In genomic region chr7:2231992-2232765, GRCh38 we compare ENCODE assay signal across 8 cellular contexts. TPM values are rescaled to one million over a fixed set of nuclear protein-coding genes. Genes with fewer than 3 reads are reported as not detected.
DNase-seq lines count a peak whose midpoint lies in the region; ATAC-seq and TF ChIP-seq lines count a peak whose summit lies in the region.

No MANE protein-coding gene starts in this region.

- H3K4me1 Mint-ChIP-seq in activated B cell treated with CpG ODN at 0.5 μM for 24 hours = peaks cover 54% of the 10 kb centered on the region
- peaks cover 10% of the 10 kb centered on the region for H3K4me1 Mint-ChIP-seq in nephron

- TF ChIP-seq CTCF in activated B cell treated with CpG ODN at 0.5 μM for 24 hours (IDR thresholded peaks at IDR 0.05) = no peak
- TF ChIP-seq CTCF in nephron (IDR thresholded peaks at IDR 0.05; ENCODE audit: unreplicated experiment in 3 of 3) = no peak

- POLR2A ChIA-PET in activated B cell treated with CpG ODN at 0.5 μM for 24 hours (lab: Charles Lee) = interaction anchor here (0.6 to 2.6 kb wide), 9 partner anchors 9 to 122 kb away, joined by 3 to 15 read pairs (median 5); partner anchors contain the start of genes EIF3B, MRM2 and NUDT1

- H3K4me3 Mint-ChIP-seq in activated B cell treated with CpG ODN at 0.5 μM for 24 hours (peak overlapping the region; percentile 89), nephron (peak overlapping the region; percentile 86 to 90 (median 88))

- ATAC-seq in GM19452 (IDR thresholded peaks at IDR 0.05; ENCODE audit: unreplicated experiment) (peak; percentile 25), HG03469 (IDR thresholded peaks at IDR 0.05; ENCODE audit: unreplicated experiment) (peak; percentile 7), activated B cell treated with CpG ODN at 0.5 μM for 24 hours (ENCODE audit: low read depth) (peak; percentile 25), esophagus mucosa (peak; percentile 49)

- H3K9me3 Mint-ChIP-seq in activated B cell treated with CpG ODN at 0.5 μM for 24 hours = no peaks in the 10 kb centered on the region
- no peaks in the 10 kb centered on the region for H3K9me3 Mint-ChIP-seq in nephron

- H3K27me3 Mint-ChIP-seq in activated B cell treated with CpG ODN at 0.5 μM for 24 hours = no peaks in the 10 kb centered on the region
- H3K27me3 Mint-ChIP-seq in nephron (ENCODE audit: low read depth) = no peaks in the 10 kb centered on the region

- DNase-seq in CD1c-positive myeloid dendritic cell (ENCODE audit: extremely low spot score) = peak; percentile 35
- DNase-seq in activated B cell treated with CpG ODN at 0.5 μM for 24 hours = no peak
- no peak for DNase-seq in epidermal melanocyte (ENCODE audit: insufficient read length, low spot score)
- no peak for DNase-seq in putamen (ENCODE audit: low spot score)

- intact Hi-C loops in activated B cell treated with CpG ODN at 0.5 μM for 24 hours (cut with micrococcal nuclease) = loop anchor here (1.0 to 10.0 kb wide), 9 partner anchors 10 to 813 kb away; partner anchors contain the start of genes CARD11, EIF3B, MRM2 and NUDT1

- H3K36me3 Mint-ChIP-seq in activated B cell treated with CpG ODN at 0.5 μM for 24 hours (ENCODE audit: low read depth) (peaks cover 45% of the 10 kb centered on the region), nephron (ENCODE audit: low read depth) (peaks cover 31% of the 10 kb centered on the region)

- CTCF ChIA-PET in activated B cell treated with CpG ODN at 0.5 μM for 24 hours (lab: Charles Lee) = interaction anchor here (0.6 to 1.9 kb wide), 3 partner anchors 10 to 116 kb away, joined by 3 to 10 read pairs (median 5); partner anchors contain the start of genes MRM2 and NUDT1

- H3K27ac Mint-ChIP-seq in activated B cell treated with CpG ODN at 0.5 μM for 24 hours (peak overlapping the region; percentile 69), nephron (peak overlapping the region in 2 of 3 experiments; percentile 65 to 72)

RNA-seq across cellular contexts. Expression of gene MAD1L1, which starts 0.6 kb away (rescaled TPM):
- total RNA-seq in activated B cell treated with CpG ODN at 0.5 μM for 24 hours (54.6 and 65.7 TPM in 2 replicates), esophagus mucosa (23.7 TPM)

RNA-seq across cellular contexts. Expression of gene MRM2, which starts 9.8 kb away (rescaled TPM):
- 35.3 and 36.5 TPM in 2 replicates for total RNA-seq in activated B cell treated with CpG ODN at 0.5 μM for 24 hours
- total RNA-seq in esophagus mucosa = 17.3 TPM

RNA-seq across cellular contexts. Expression of gene NUDT1, which starts 9.8 kb away (rescaled TPM):
- total RNA-seq in activated B cell treated with CpG ODN at 0.5 μM for 24 hours (38.0 and 42.6 TPM in 2 replicates), esophagus mucosa (37.5 TPM)
